Comparison of ENCODE assay signal across 9 cellular contexts in genomic region chr14:36069535-36069900, GRCh38.
DNase-seq lines count a peak whose midpoint lies in the region; ATAC-seq and TF ChIP-seq lines count a peak whose summit lies in the region.
"Had no signal": no experiment of that assay in that cellular context is flagged by ENCODE, and none has a peak within 500 bp of the region (broad histone marks: within the 10 kb centered on the region; RNA-seq: fewer than 3 reads in every experiment).

No MANE protein-coding gene starts in this region.

- no peaks in the 10 kb centered on the region for H3K36me3 ChIP-seq in HCT116 (ENCODE audit: control insufficient read depth in 1 of 2, insufficient read depth in 2 of 2, low read length in 2 of 2)
- H3K36me3 ChIP-seq in SJSA1, result no peaks in the 10 kb centered on the region
- no peaks in the 10 kb centered on the region for H3K36me3 ChIP-seq in naive thymus-derived CD4-positive, alpha-beta T cell (ENCODE audit: control insufficient read depth in 2 of 3, insufficient read depth in 3 of 3, low read length in 3 of 3)

- no peaks in the 10 kb centered on the region for H3K4me1 Mint-ChIP-seq in activated naive CD4-positive, alpha-beta T cell treated with anti-CD3 and anti-CD28 coated beads for 36 hours (ENCODE audit: low read depth)
- H3K4me1 Mint-ChIP-seq in naive thymus-derived CD4-positive, alpha-beta T cell, result peaks cover 0 to 4% (median 0%) of the 10 kb centered on the region in 7 donors

- peak; percentile 91 for ATAC-seq in HCT116
- peak; percentile 56 for ATAC-seq in naive thymus-derived CD4-positive, alpha-beta T cell

- intact Hi-C loops in activated naive CD4-positive, alpha-beta T cell treated with anti-CD3 and anti-CD28 coated beads for 36 hours (cut with micrococcal nuclease), result loop anchor here (1.0 to 2.0 kb wide), 3 partner anchors 107 to 190 kb away; no protein-coding TSS in a partner anchor
- intact Hi-C loops in HCT116 (cut with micrococcal nuclease), result loop anchor here (2.0 kb wide), 1 partner anchor 189 kb away; no protein-coding TSS in a partner anchor
- intact Hi-C loops in naive thymus-derived CD4-positive, alpha-beta T cell (cut with micrococcal nuclease), result loop anchor here (1.0 kb wide), 2 partner anchors 186 to 190 kb away; no protein-coding TSS in a partner anchor

- peak; percentile 45 to 80 (median 79); a peak in 5 of 6 replicates for TF ChIP-seq CTCF in HCT116 (IDR thresholded peaks at IDR 0.05 in 2 of 3, conservative IDR thresholded peaks at IDR 0.05 in 1 of 3; ENCODE audit: borderline replicate concordance in 1 of 3, insufficient read depth in 1 of 3, low read depth in 2 of 3, low read length in 2 of 3)

- no peaks in the 10 kb centered on the region for H3K9me2 ChIP-seq in HCT116 (ENCODE audit: insufficient read depth)

- peak; percentile 46 for DNase-seq in activated naive CD4-positive, alpha-beta T cell treated with anti-CD3 and anti-CD28 coated beads for 36 hours
- no peak for DNase-seq in activated naive CD4-positive, alpha-beta T cell treated with Interleukin-2 at 50 U/mL for 16 hours
- peak; percentile 62 for DNase-seq in HCT116 (ENCODE audit: low read depth, low spot score)
- peak; percentile 61 for DNase-seq in NCI-H1092 (lab: John Stamatoyannopoulos, UW)
- DNase-seq in SJSA1 (ENCODE audit: low read depth in 1 of 2, low spot score in 2 of 2), result peak in 1 of 2 experiments; percentile 55
- DNase-seq in epithelial cell of prostate (ENCODE audit: low read depth, low spot score), result no peak
- DNase-seq in naive thymus-derived CD4-positive, alpha-beta T cell, result peak in 5 of 9 donors; percentile 23 to 40 (median 35)
- DNase-seq in activated CD8-positive, alpha-beta memory T cell treated with anti-CD3 and anti-CD28 coated beads, Interleukin-2, amount 50 U/mL, for 4 hours, result no peak

- H3K4me3 ChIP-seq in HCT116 (replicated peaks in 1 of 2; ENCODE audit: low read depth in 1 of 2, low read length in 2 of 2) (no peak overlapping the region), SJSA1 (no peak overlapping the region)
- H3K4me3 ChIP-seq in naive thymus-derived CD4-positive, alpha-beta T cell (ENCODE audit: low read length), result no peak overlapping the region

- no TSS peak for BruUV-seq in HCT116 (replicated peaks; lab: Mats Ljungman, UMichigan)

- H3K27me3 ChIP-seq in HCT116 (ENCODE audit: insufficient read depth, low read length), result no peaks in the 10 kb centered on the region
- H3K27me3 ChIP-seq in SJSA1 (replicated peaks), result no peaks in the 10 kb centered on the region
- no peaks in the 10 kb centered on the region for H3K27me3 ChIP-seq in naive thymus-derived CD4-positive, alpha-beta T cell (ENCODE audit: control insufficient read depth in 2 of 2, insufficient read depth in 2 of 2, low read length in 2 of 2)

- TF ChIP-seq RAD21 in HCT116 (IDR thresholded peaks at IDR 0.05; ENCODE audit: low read depth), result peak; percentile 52

- H2AFZ ChIP-seq in HCT116 (ENCODE audit: low read depth, low read length, poor library complexity, severe bottlenecking), result peak overlapping the region; percentile 71

- POLR2A ChIA-PET in HCT116 (lab: Charles Lee), result interaction anchor here (1.5 kb wide), 1 partner anchor 484 kb away, joined by 4 read pairs; no protein-coding TSS in a partner anchor
- POLR2A ChIA-PET in naive thymus-derived CD4-positive, alpha-beta T cell (lab: Charles Lee), result no interaction called here

- H4K20me1 ChIP-seq in HCT116 (ENCODE audit: insufficient read depth), result no peaks in the 10 kb centered on the region

- H3K79me2 ChIP-seq in HCT116 (ENCODE audit: insufficient read depth, low read length), result no peaks in the 10 kb centered on the region

- peak overlapping the region; percentile 43 for H3K4me2 ChIP-seq in HCT116 (ENCODE audit: low read length)

- no peak for TF ChIP-seq POLR2A in HCT116 (IDR thresholded peaks at IDR 0.05; ENCODE audit: borderline replicate concordance, extremely low read depth, insufficient read depth, insufficient read length)

- no peak overlapping the region for H3K9ac ChIP-seq in HCT116 (ENCODE audit: low read length)

- CTCF ChIA-PET in activated naive CD4-positive, alpha-beta T cell treated with anti-CD3 and anti-CD28 coated beads for 36 hours (lab: Charles Lee), result interaction anchor here (0.6 to 6.8 kb wide), 38 partner anchors 8 to 487 kb away, joined by 3 to 99 read pairs (median 4); no protein-coding TSS in a partner anchor
- CTCF ChIA-PET in HCT116 (lab: Charles Lee), result interaction anchor here (0.6 to 3.7 kb wide), 47 partner anchors 8 to 1080 kb away, joined by 3 to 62 read pairs (median 5); no protein-coding TSS in a partner anchor
- CTCF ChIA-PET in naive thymus-derived CD4-positive, alpha-beta T cell (lab: Charles Lee), result interaction anchor here (0.6 to 3.0 kb wide), 8 partner anchors 9 to 1766 kb away, joined by 3 to 20 read pairs (median 4); no protein-coding TSS in a partner anchor

- H3K27ac ChIP-seq in HCT116 (ENCODE audit: low read depth, low read length) (no peak overlapping the region), SJSA1 (peak overlapping the region; percentile 65), epithelial cell of prostate (peak overlapping the region; percentile 26)
- no peak overlapping the region for H3K27ac ChIP-seq in naive thymus-derived CD4-positive, alpha-beta T cell (ENCODE audit: low read depth, low read length)

- H3K27ac Mint-ChIP-seq in activated naive CD4-positive, alpha-beta T cell treated with anti-CD3 and anti-CD28 coated beads for 36 hours, result no peak overlapping the region
- H3K27ac Mint-ChIP-seq in naive thymus-derived CD4-positive, alpha-beta T cell, result no peak overlapping the region
- H3K27ac Mint-ChIP-seq: dendritic cell treated with granulocyte-macrophage colony-stimulating factor and Interleukin-4, amounts not matched to agents 40 ng/mL and 50 ng/mL, for 4 days had no signal

- H3K9me3 Mint-ChIP-seq in activated naive CD4-positive, alpha-beta T cell treated with anti-CD3 and anti-CD28 coated beads for 36 hours, result no peaks in the 10 kb centered on the region
- no peaks in the 10 kb centered on the region for H3K9me3 Mint-ChIP-seq in naive thymus-derived CD4-positive, alpha-beta T cell
- H3K9me3 Mint-ChIP-seq: dendritic cell treated with granulocyte-macrophage colony-stimulating factor and Interleukin-4, amounts not matched to agents 40 ng/mL and 50 ng/mL, for 4 days had no signal

- H3K4me1 ChIP-seq in HCT116 (ENCODE audit: control insufficient read depth in 1 of 2, insufficient read depth in 2 of 2, low read length in 2 of 2), result peaks cover 12 to 17% of the 10 kb centered on the region in 2 experiments
- H3K4me1 ChIP-seq in SJSA1 (replicated peaks), result peaks cover 44% of the 10 kb centered on the region
- no peaks in the 10 kb centered on the region for H3K4me1 ChIP-seq in naive thymus-derived CD4-positive, alpha-beta T cell (ENCODE audit: control insufficient read depth in 2 of 2, insufficient read depth in 2 of 2, low read length in 2 of 2)

- no peak overlapping the region for H3K4me3 Mint-ChIP-seq in activated naive CD4-positive, alpha-beta T cell treated with anti-CD3 and anti-CD28 coated beads for 36 hours
- no peak overlapping the region for H3K4me3 Mint-ChIP-seq in naive thymus-derived CD4-positive, alpha-beta T cell
- H3K4me3 Mint-ChIP-seq: dendritic cell treated with granulocyte-macrophage colony-stimulating factor and Interleukin-4, amounts not matched to agents 40 ng/mL and 50 ng/mL, for 4 days had no signal

- peaks cover 23% of the 10 kb centered on the region for H3K27me3 Mint-ChIP-seq in activated naive CD4-positive, alpha-beta T cell treated with anti-CD3 and anti-CD28 coated beads for 36 hours (ENCODE audit: low read depth)
- H3K27me3 Mint-ChIP-seq in naive thymus-derived CD4-positive, alpha-beta T cell, result peaks cover 26 to 55% (median 36%) of the 10 kb centered on the region in 5 donors

- H3K36me3 Mint-ChIP-seq in activated naive CD4-positive, alpha-beta T cell treated with anti-CD3 and anti-CD28 coated beads for 36 hours (ENCODE audit: low read depth), result no peaks in the 10 kb centered on the region
- H3K36me3 Mint-ChIP-seq in naive thymus-derived CD4-positive, alpha-beta T cell, result no peaks in the 10 kb centered on the region

- no peaks in the 10 kb centered on the region for H3K9me3 ChIP-seq in HCT116 (ENCODE audit: control insufficient read depth in 1 of 2, insufficient read depth in 1 of 2, low read depth in 1 of 2, low read length in 2 of 2)
- H3K9me3 ChIP-seq in SJSA1 (replicated peaks), result no peaks in the 10 kb centered on the region
- no peaks in the 10 kb centered on the region for H3K9me3 ChIP-seq in naive thymus-derived CD4-positive, alpha-beta T cell (ENCODE audit: control insufficient read depth in 2 of 3, low read length in 3 of 3)

- RAD21 ChIA-PET in HCT116 (lab: Charles Lee; ENCODE audit: low non-redundant PET in 1 of 2, low total read pairs in 2 of 2, uncharacterized antibody in 2 of 2, unreplicated experiment in 2 of 2), result interaction anchor here (1.2 to 2.1 kb wide), 6 partner anchors 22 to 873 kb away, joined by 3 to 8 read pairs (median 6); no protein-coding TSS in a partner anchor

TF ChIP-seq in HCT116, 20 proteins besides CTCF, POLR2A, EP300 and RAD21 (continues in another document):
- TF ChIP-seq YY1 (IDR thresholded peaks at IDR 0.05; ENCODE audit: extremely low read depth, insufficient replicate concordance, low read depth, low read length) (no peak), SIN3A (IDR thresholded peaks at IDR 0.05; ENCODE audit: low read depth) (no peak), EZH2 (IDR thresholded peaks at IDR 0.05) (no peak), ZFX (IDR thresholded peaks at IDR 0.05) (no peak), EZH2phosphoT487 (IDR thresholded peaks at IDR 0.05; ENCODE audit: borderline replicate concordance) (no peak), ZBTB33 (IDR thresholded peaks at IDR 0.05; ENCODE audit: extremely low read depth, insufficient replicate concordance, low read length) (no peak), FOSL1 (IDR thresholded peaks at IDR 0.05; ENCODE audit: low read depth) (no peak), SP1 (IDR thresholded peaks at IDR 0.05; ENCODE audit: low read depth) (no peak), JUND (IDR thresholded peaks at IDR 0.05) (no peak), ELF1 (IDR thresholded peaks at IDR 0.05; ENCODE audit: borderline replicate concordance, low read depth) (no peak)

Comparison
In these comparisons a context has a peak if more than half of its experiments do, and no peak if none do; other contexts are left out.
1. DNase-seq: peak in activated naive CD4-positive, alpha-beta T cell treated with anti-CD3 and anti-CD28 coated beads for 36 hours (single experiment), HCT116 (single experiment), NCI-H1092 (single experiment) and naive thymus-derived CD4-positive, alpha-beta T cell (5 of 9); none in activated naive CD4-positive, alpha-beta T cell treated with Interleukin-2 at 50 U/mL for 16 hours (single experiment), epithelial cell of prostate (single experiment) and activated CD8-positive, alpha-beta memory T cell treated with anti-CD3 and anti-CD28 coated beads, Interleukin-2, amount 50 U/mL, for 4 hours (single experiment).
2. H3K27ac ChIP-seq: peak in SJSA1 (single experiment) and epithelial cell of prostate (single experiment); none in HCT116 (single experiment) and naive thymus-derived CD4-positive, alpha-beta T cell (single experiment).